Comparison of ENCODE assay signal across 8 cellular contexts in the genomic region with DNA sequence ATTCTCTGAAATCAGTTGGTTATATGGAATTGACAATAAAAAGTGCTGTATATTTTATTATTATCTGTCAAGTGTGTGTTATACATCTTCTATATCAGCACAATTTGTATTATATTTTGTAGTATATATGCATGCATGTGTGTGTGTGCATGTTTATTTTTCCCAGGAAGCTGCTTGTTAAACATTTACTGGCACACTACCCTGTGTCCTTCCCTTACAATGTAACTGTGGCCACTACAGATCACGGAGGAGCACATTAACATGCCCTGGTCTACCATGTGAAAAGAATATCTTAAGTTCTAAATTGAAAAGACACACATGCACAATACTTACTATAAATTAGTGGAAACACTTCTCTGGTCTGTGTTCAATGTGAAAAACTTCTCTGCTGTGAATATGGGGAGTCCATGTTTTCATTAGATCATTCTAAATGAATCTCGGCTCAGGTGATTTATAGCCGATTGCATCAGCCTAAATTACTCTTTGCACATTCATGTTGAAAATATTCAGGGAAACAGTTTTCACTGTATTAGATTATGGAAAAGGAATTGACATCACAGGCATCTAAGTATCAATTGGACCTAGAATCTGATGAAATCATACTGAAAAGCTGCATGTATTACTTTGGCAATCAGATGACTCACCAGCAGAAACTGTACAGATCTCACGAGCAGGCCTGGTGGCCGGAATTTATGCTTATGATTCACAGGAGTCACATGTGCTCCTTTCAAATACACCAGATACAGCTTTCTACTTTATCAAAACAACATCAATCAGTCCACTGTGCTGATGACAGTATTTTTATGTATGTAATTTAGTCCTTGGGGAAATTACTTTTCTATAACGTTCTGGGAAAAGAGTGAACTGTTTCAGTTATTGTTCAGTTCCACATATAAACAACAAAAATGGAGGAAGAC. TPM values are rescaled to one million over a fixed set of nuclear protein-coding genes. Genes with fewer than 3 reads are reported as not detected.
A peak's percentile ranks its signal among the peaks of the same experiment; 100 is the strongest.
DNase-seq lines count a peak whose midpoint lies in the region; ATAC-seq and TF ChIP-seq lines count a peak whose summit lies in the region.

No MANE protein-coding gene starts in this region.

- intact Hi-C loops in left cardiac atrium (cut with DNase I), result loop anchor here in 1 of 2 donors (5.0 kb wide), 1 partner anchor 37 kb away; a partner anchor contains a TSS

- TF ChIP-seq CTCF in GM10266 (IDR thresholded peaks at IDR 0.05; ENCODE audit: control insufficient read depth, insufficient read depth, low read depth, missing control alignments) (no peak), WI38 (IDR thresholded peaks at IDR 0.05; ENCODE audit: low read depth, low read length) (0 out of 2 replicates have a peak, but pooled peaks have one; percentile 19)

- DNase-seq in GM10266 (ENCODE audit: extremely low spot score), result peak; percentile 8
- DNase-seq in NCI-H1105 (lab: John Stamatoyannopoulos, UW), result peak; percentile 53
- peak; percentile 30 for DNase-seq in left cardiac atrium
- DNase-seq in skeletal muscle cell (ENCODE audit: low read depth), result peak; percentile 100
- no peak for DNase-seq in Kasumi-1 (lab: John Stamatoyannopoulos, UW)
- DNase-seq in activated CD4-positive, alpha-beta T cell treated with anti-CD3 and anti-CD28 coated beads, Interleukin-2, amount 50 U/mL, for 4 hours, result no peak

- H3K4me3 ChIP-seq in WI38 (ENCODE audit: low read depth, low read length) (peak overlapping the region; percentile 40), skeletal muscle cell (ENCODE audit: low read depth, low read length) (peak overlapping the region; percentile 25)

- ATAC-seq in left cardiac atrium, result peak; percentile 81 to 94
- ATAC-seq in HG02852 (IDR thresholded peaks at IDR 0.05; ENCODE audit: unreplicated experiment), result no peak

RNA-seq across cellular contexts. Expression of a gene that starts 39.4 kb away (rescaled TPM):
- total RNA-seq in left cardiac atrium, result 1 to 10 TPM; 3.8 to 4.7 TPM

Comparison
In these comparisons a context has a peak if more than half of its experiments do, and no peak if none do; other contexts are left out.
1. DNase-seq: peak in GM10266 (single experiment), NCI-H1105 (single experiment), left cardiac atrium (single experiment) and skeletal muscle cell (single experiment); none in Kasumi-1 (0 of 2) and activated CD4-positive, alpha-beta T cell treated with anti-CD3 and anti-CD28 coated beads, Interleukin-2, amount 50 U/mL, for 4 hours (0 of 2).